In genomic region chr19:6057651-6058365, GRCh38 we compare ENCODE assay signal across 11 cellular contexts. TPM values are rescaled to one million over a fixed set of nuclear protein-coding genes. Genes with fewer than 3 reads are reported as not detected.
DNase-seq lines count a peak whose midpoint lies in the region; ATAC-seq and TF ChIP-seq lines count a peak whose summit lies in the region.
"Had no signal": no experiment of that assay in that cellular context is flagged by ENCODE, and none has a peak within 500 bp of the region (broad histone marks: within the 10 kb centered on the region; RNA-seq: fewer than 3 reads in every experiment).

No MANE protein-coding gene starts in this region.

- H3K4me3 ChIP-seq in osteoblast (ENCODE audit: insufficient read depth, low read length) (no peak overlapping the region), urinary bladder (ENCODE audit: low read depth, low read length) (no peak overlapping the region)
- H3K4me3 ChIP-seq: mucosa of descending colon had no signal

- H3K36me3 ChIP-seq in osteoblast (ENCODE audit: insufficient read depth, low read length) = no peaks in the 10 kb centered on the region
- H3K36me3 ChIP-seq in urinary bladder (ENCODE audit: insufficient read depth) = no peaks in the 10 kb centered on the region

- intact Hi-C loops in cardiac septum (cut with DNase I) (loop anchor here (5.0 kb wide), 1 partner anchor 44 kb away; no protein-coding TSS in a partner anchor), Right ventricle myocardium inferior (cut with DNase I) (loop anchor here (1.0 kb wide), 2 partner anchors 8 to 52 kb away; partner anchors contain the start of gene RFX2)

- H2AFZ ChIP-seq in osteoblast (ENCODE audit: low read length) = no peak overlapping the region

- no peak overlapping the region for H3K4me2 ChIP-seq in osteoblast (ENCODE audit: insufficient read depth, low read length)

- peak overlapping the region; percentile 86 for H3K27ac ChIP-seq in epithelial cell of prostate
- peak overlapping the region; percentile 76 for H3K27ac ChIP-seq in osteoblast (ENCODE audit: low read depth, low read length)
- peak overlapping the region; percentile 76 for H3K27ac ChIP-seq in urinary bladder (ENCODE audit: low read depth)
- H3K27ac ChIP-seq: C4-2B had no signal

- H3K9me3 ChIP-seq in osteoblast (ENCODE audit: low read depth, low read length) = no peaks in the 10 kb centered on the region
- H3K9me3 ChIP-seq: mucosa of descending colon had no signal

- DNase-seq in cardiac septum (ENCODE audit: low spot score) (peak; percentile 60), Right ventricle myocardium inferior (ENCODE audit: missing footprints) (no peak), epithelial cell of prostate (ENCODE audit: low read depth, low spot score) (no peak), osteoblast (ENCODE audit: insufficient read length, low spot score, missing footprints) (no peak), RKO (ENCODE audit: low spot score) (no peak), kidney glomerular epithelial cell (lab: John Stamatoyannopoulos, UW) (no peak)
- DNase-seq: activated naive CD4-positive, alpha-beta T cell treated with Interleukin-2 at 50 U/mL for 16 hours had no signal

- H3K27me3 ChIP-seq in osteoblast (ENCODE audit: insufficient read depth, low read length) = no peaks in the 10 kb centered on the region

- H3K4me1 ChIP-seq in osteoblast (ENCODE audit: insufficient read depth, low read length) = peaks cover 21% of the 10 kb centered on the region
- peaks cover 3% of the 10 kb centered on the region for H3K4me1 ChIP-seq in urinary bladder (ENCODE audit: insufficient read depth)

- no peak for ATAC-seq in Right ventricle myocardium inferior
- no peak for ATAC-seq in HG02678 (IDR thresholded peaks at IDR 0.05; ENCODE audit: unreplicated experiment)

- TF ChIP-seq CTCF in osteoblast (IDR thresholded peaks at IDR 0.05; ENCODE audit: extremely low read depth, low read depth, low read length) = no peak

- no peaks in the 10 kb centered on the region for H3K79me2 ChIP-seq in osteoblast (ENCODE audit: insufficient read depth, low read length)

- WGBS in urinary bladder = 74% methylated on average over 13 of the region's 13 CpGs

- no peaks in the 10 kb centered on the region for H4K20me1 ChIP-seq in osteoblast (ENCODE audit: insufficient read depth, low read length)

RNA-seq across cellular contexts. Expression of gene RFX2, which starts 52.5 kb away (rescaled TPM):
- total RNA-seq in cardiac septum (4.0 TPM), Right ventricle myocardium inferior (5.4 TPM), osteoblast (3.8 and 6.2 TPM in 2 replicates), urinary bladder (13.4 TPM)
- 12.8 TPM for polyA plus RNA-seq in urinary bladder
